1 cellular context compared by ENCODE assay signal in genomic region chr22:28768701-28769393, GRCh38.
TF ChIP-seq lines count a peak whose summit lies in the region.

No MANE protein-coding gene starts in this region.

TF ChIP-seq in H1, 55 proteins besides CTCF, POLR2A, EP300 and RAD21:
- TF ChIP-seq RFX5 (IDR thresholded peaks at IDR 0.05; ENCODE audit: borderline replicate concordance, low read depth, low read length) (no peak), FOSL1 (IDR thresholded peaks at IDR 0.05; ENCODE audit: insufficient read depth, low read depth, low read length) (no peak), SP1 (IDR thresholded peaks at IDR 0.05; ENCODE audit: low read depth, low read length) (peak; percentile 24; the same call in 1 of the 2 replicates), RNF2 (IDR thresholded peaks at IDR 0.05; ENCODE audit: borderline replicate concordance, low read depth, low read length, missing control alignments, poor library complexity, severe bottlenecking) (no peak), CEBPB (IDR thresholded peaks at IDR 0.05; ENCODE audit: low read depth, low read length) (0 out of 2 replicates have a peak, but pooled peaks have one; percentile 16), YY1 (IDR thresholded peaks at IDR 0.05; ENCODE audit: low read depth, low read length) (no peak), SUZ12 (IDR thresholded peaks at IDR 0.05; ENCODE audit: low read length) (no peak), SRF (IDR thresholded peaks at IDR 0.05; ENCODE audit: low read depth, low read length) (peak; percentile 76), TBP (IDR thresholded peaks at IDR 0.05; ENCODE audit: low read depth, low read length) (no peak), BRCA1 (IDR thresholded peaks at IDR 0.05; ENCODE audit: low read depth, low read length) (no peak), BCL11A (IDR thresholded peaks at IDR 0.05; ENCODE audit: low read depth in 2 of 2, low read length in 2 of 2) (no peak)
TF ChIP-seq in H1: peak in this region for 3.
